29 cellular contexts compared by ENCODE assay signal in genomic region chr1:240274569-240274968, GRCh38.
"Had no signal": no experiment of that assay in that cellular context is flagged by ENCODE, and none has a peak within 500 bp of the region (broad histone marks: within the 10 kb centered on the region; RNA-seq: fewer than 3 reads in every experiment).

No MANE protein-coding gene starts in this region.

- H3K9me3 ChIP-seq: colonic mucosa, gastrocnemius medialis had no signal

- FAIRE-seq: colon, endometrium, endothelial cell of umbilical vein, frontal cortex had no signal

- H3K36me3 ChIP-seq: colonic mucosa, esophagus muscularis mucosa, esophagus squamous epithelium, gastrocnemius medialis, gastroesophageal sphincter, heart left ventricle, heart right ventricle had no signal

- ATAC-seq: effector memory CD8-positive, alpha-beta T cell; esophagus mucosa; foreskin keratinocyte; gastrocnemius medialis; gastroesophageal sphincter; heart left ventricle; heart right ventricle had no signal

- H3K27ac ChIP-seq: colonic mucosa, coronary artery, dorsolateral prefrontal cortex, epithelial cell of prostate, esophagus muscularis mucosa, esophagus squamous epithelium, foreskin keratinocyte, gastrocnemius medialis, gastroesophageal sphincter, heart left ventricle, heart right ventricle had no signal

- H3K4me3 Mint-ChIP-seq: dendritic cell treated with granulocyte-macrophage colony-stimulating factor and Interleukin-4, amounts not matched to agents 40 ng/mL and 50 ng/mL, for 4 days; effector memory CD8-positive, alpha-beta T cell; endodermal cell had no signal

- H3K27me3 ChIP-seq: colonic mucosa, dorsolateral prefrontal cortex, esophagus muscularis mucosa, esophagus squamous epithelium, foreskin keratinocyte, gastrocnemius medialis, gastroesophageal sphincter, heart left ventricle, heart right ventricle had no signal

- H3K4me3 ChIP-seq: colonic mucosa, coronary artery, dorsolateral prefrontal cortex, esophagus muscularis mucosa, esophagus squamous epithelium, gastrocnemius medialis, gastroesophageal sphincter, heart left ventricle, heart right ventricle had no signal

- H3K27ac Mint-ChIP-seq: dendritic cell treated with granulocyte-macrophage colony-stimulating factor and Interleukin-4, amounts not matched to agents 40 ng/mL and 50 ng/mL, for 4 days; effector memory CD8-positive, alpha-beta T cell; endodermal cell had no signal

- H3K27me3 Mint-ChIP-seq: dendritic cell treated with granulocyte-macrophage colony-stimulating factor and Interleukin-4, amounts not matched to agents 40 ng/mL and 50 ng/mL, for 4 days; effector memory CD8-positive, alpha-beta T cell had no signal

- H3K4me1 ChIP-seq: colonic mucosa, esophagus muscularis mucosa, esophagus squamous epithelium, foreskin keratinocyte, gastrocnemius medialis, gastroesophageal sphincter, heart left ventricle, heart right ventricle had no signal

- DNase-seq: colonic mucosa; cortex of kidney; dermis blood vessel endothelial cell; dorsolateral prefrontal cortex; effector CD4-positive, alpha-beta T cell; effector CD8-positive, alpha-beta T cell; effector memory CD4-positive, alpha-beta T cell; effector memory CD8-positive, alpha-beta T cell; endodermal cell; erythroblast; esophagus squamous epithelium; foreskin fibroblast; foreskin keratinocyte; foreskin melanocyte; gastrocnemius medialis; glutamatergic neuron; head of caudate nucleus; heart left ventricle; heart right ventricle had no signal
